In the genomic region with DNA sequence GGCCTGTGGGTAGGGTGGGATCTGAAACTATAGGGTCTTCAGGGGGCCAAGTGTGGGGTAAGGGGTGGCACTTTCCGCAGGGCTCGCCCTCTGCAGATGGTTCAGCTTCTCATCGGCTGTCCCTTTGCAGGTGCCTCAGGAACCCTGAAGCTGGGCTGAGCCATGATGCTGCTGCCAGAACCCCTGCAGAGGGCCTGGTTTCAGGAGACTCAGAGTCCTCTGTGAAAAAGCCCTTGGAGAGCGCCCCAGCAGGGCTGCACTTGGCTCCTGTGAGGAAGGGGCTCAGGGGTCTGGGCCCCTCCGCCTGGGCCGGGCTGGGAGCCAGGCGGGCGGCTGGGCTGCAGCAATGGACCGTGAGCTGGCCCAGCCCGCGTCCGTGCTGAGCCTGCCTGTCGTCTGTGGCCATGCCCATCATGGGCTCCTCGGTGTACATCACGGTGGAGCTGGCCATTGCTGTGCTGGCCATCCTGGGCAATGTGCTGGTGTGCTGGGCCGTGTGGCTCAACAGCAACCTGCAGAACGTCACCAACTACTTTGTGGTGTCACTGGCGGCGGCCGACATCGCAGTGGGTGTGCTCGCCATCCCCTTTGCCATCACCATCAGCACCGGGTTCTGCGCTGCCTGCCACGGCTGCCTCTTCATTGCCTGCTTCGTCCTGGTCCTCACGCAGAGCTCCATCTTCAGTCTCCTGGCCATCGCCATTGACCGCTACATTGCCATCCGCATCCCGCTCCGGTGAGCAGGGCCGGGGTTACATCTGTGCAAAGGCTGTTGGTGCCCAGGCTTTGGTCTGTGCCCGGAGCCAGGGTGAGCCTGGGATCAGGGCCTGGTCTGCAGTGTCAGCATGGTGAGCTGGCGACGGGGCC, we compare ENCODE assay signal across 10 cellular contexts. TPM values are rescaled to one million over a fixed set of nuclear protein-coding genes. Genes with fewer than 3 reads are reported as not detected.
A peak's percentile ranks its signal among the peaks of the same experiment; 100 is the strongest.
DNase-seq lines count a peak whose midpoint lies in the region; ATAC-seq, FAIRE-seq and TF ChIP-seq lines count a peak whose summit lies in the region.
"Had no signal": no experiment of that assay in that cellular context is flagged by ENCODE, and none has a peak within 500 bp of the region (broad histone marks: within the 10 kb centered on the region; RNA-seq: fewer than 3 reads in every experiment).

No MANE protein-coding gene starts in this region.

- peak overlapping the region in 1 of 2 donors; percentile 60 for H3K4me3 Mint-ChIP-seq in CD14-positive monocyte
- H3K4me3 Mint-ChIP-seq in astrocyte (ENCODE audit: unreplicated experiment): no peak overlapping the region
- peak overlapping the region in 8 of 10 donors; percentile 19 to 94 (median 86) for H3K4me3 Mint-ChIP-seq in naive thymus-derived CD8-positive, alpha-beta T cell

- H3K4me1 ChIP-seq in astrocyte (ENCODE audit: insufficient read depth, low read length): peaks cover 34% of the 10 kb centered on the region

- intact Hi-C loops in CD14-positive monocyte (cut with micrococcal nuclease): loop anchor here in 1 of 2 donors (5.0 kb wide), 2 partner anchors 49 to 106 kb away; no protein-coding TSS in a partner anchor

- H3K27ac ChIP-seq in HL-60 (replicated peaks) (peak overlapping the region; percentile 80), astrocyte (ENCODE audit: low read depth, low read length) (no peak overlapping the region)
- H3K27ac ChIP-seq: SK-N-MC had no signal

- POLR2A ChIA-PET in naive thymus-derived CD8-positive, alpha-beta T cell (lab: Charles Lee): interaction anchor here (0.6 to 4.3 kb wide), 5 partner anchors 8 to 121 kb away, joined by 3 to 21 read pairs (median 5); no protein-coding TSS in a partner anchor

- H2AFZ ChIP-seq in astrocyte (ENCODE audit: low read depth, low read length): no peak overlapping the region

- H3K9ac ChIP-seq in astrocyte (ENCODE audit: low read length): no peak overlapping the region

- H3K27ac Mint-ChIP-seq in CD14-positive monocyte (peak overlapping the region; percentile 98 to 100 (median 100)), astrocyte (ENCODE audit: unreplicated experiment) (no peak overlapping the region)
- H3K27ac Mint-ChIP-seq in naive thymus-derived CD8-positive, alpha-beta T cell: peak overlapping the region; percentile 83 to 100 (median 94)

- H3K79me2 ChIP-seq in astrocyte (ENCODE audit: insufficient read depth, low read length): no peaks in the 10 kb centered on the region

- no peak for ATAC-seq in naive thymus-derived CD8-positive, alpha-beta T cell
- ATAC-seq in HG03378 (IDR thresholded peaks at IDR 0.05; ENCODE audit: unreplicated experiment): no peak
- no peak for ATAC-seq in GM21515 (IDR thresholded peaks at IDR 0.05; ENCODE audit: unreplicated experiment)

- H4K20me1 ChIP-seq in astrocyte (ENCODE audit: insufficient read depth, low read length): no peaks in the 10 kb centered on the region

- H3K27me3 Mint-ChIP-seq in CD14-positive monocyte (ENCODE audit: low read depth in 3 of 3) (peaks cover 0 to 2% (median 0%) of the 10 kb centered on the region in 3 donors), astrocyte (ENCODE audit: low read depth, unreplicated experiment) (peaks cover 11% of the 10 kb centered on the region)
- no peaks in the 10 kb centered on the region for H3K27me3 Mint-ChIP-seq in naive thymus-derived CD8-positive, alpha-beta T cell

- H3K4me1 Mint-ChIP-seq in CD14-positive monocyte: peaks cover 88% of the 10 kb centered on the region
- H3K4me1 Mint-ChIP-seq in astrocyte (ENCODE audit: low read depth, unreplicated experiment): peaks cover 15% of the 10 kb centered on the region
- peaks cover 45 to 98% (median 94%) of the 10 kb centered on the region in 4 donors for H3K4me1 Mint-ChIP-seq in naive thymus-derived CD8-positive, alpha-beta T cell

- peaks cover 34 to 46% of the 10 kb centered on the region in 2 donors for H3K36me3 Mint-ChIP-seq in CD14-positive monocyte
- H3K36me3 Mint-ChIP-seq in astrocyte (ENCODE audit: low read depth, unreplicated experiment): peaks cover 2% of the 10 kb centered on the region
- H3K36me3 Mint-ChIP-seq in naive thymus-derived CD8-positive, alpha-beta T cell: peaks cover 0 to 26% (median 0%) of the 10 kb centered on the region in 3 donors

- DNase-seq in CD14-positive monocyte (ENCODE audit: low spot score) (no peak), HL-60 (ENCODE audit: low read depth in 1 of 2, low spot score in 1 of 2) (no peak), astrocyte (ENCODE audit: low read depth) (no peak), cerebellum (ENCODE audit: low spot score) (no peak), nucleus accumbens (lab: John Stamatoyannopoulos, UW) (no peak)
- DNase-seq in naive thymus-derived CD8-positive, alpha-beta T cell: peak in 1 of 10 donors; percentile 48
- DNase-seq: stimulated activated CD4-positive, alpha-beta T cell treated with anti-CD3 and anti-CD28 coated beads, Interleukin-2, amount 100 ng/mL, for 24 hours had no signal

- H3K27me3 ChIP-seq in HL-60 (ENCODE audit: insufficient read depth, poor library complexity, severe bottlenecking): no peaks in the 10 kb centered on the region
- no peaks in the 10 kb centered on the region for H3K27me3 ChIP-seq in astrocyte (ENCODE audit: insufficient read depth, low read length)

- no peak for FAIRE-seq in astrocyte (lab: Jason Lieb, UNC)

- H3K9me3 Mint-ChIP-seq in CD14-positive monocyte (no peaks in the 10 kb centered on the region), astrocyte (ENCODE audit: unreplicated experiment) (no peaks in the 10 kb centered on the region)
- H3K9me3 Mint-ChIP-seq in naive thymus-derived CD8-positive, alpha-beta T cell: no peaks in the 10 kb centered on the region

- no peaks in the 10 kb centered on the region for H3K9me3 ChIP-seq in astrocyte (ENCODE audit: insufficient read depth, low read depth, low read length)

- peak overlapping the region; percentile 58 for H3K4me2 ChIP-seq in astrocyte (ENCODE audit: low read length)

- TF ChIP-seq CTCF in CD14-positive monocyte (IDR thresholded peaks at IDR 0.05) (no peak), HL-60 (IDR thresholded peaks at IDR 0.05; ENCODE audit: insufficient read depth, low read length) (no peak), astrocyte (IDR thresholded peaks at IDR 0.05; ENCODE audit: insufficient read depth, low read depth, low read length) (no peak)

- no peaks in the 10 kb centered on the region for H3K36me3 ChIP-seq in astrocyte (ENCODE audit: insufficient read depth, low read length)

- H3K4me3 ChIP-seq in HL-60 (replicated peaks; ENCODE audit: insufficient read depth, low read length): no peak overlapping the region
- no peak overlapping the region for H3K4me3 ChIP-seq in astrocyte (ENCODE audit: insufficient read depth, low read depth, low read length)
- H3K4me3 ChIP-seq: SK-N-MC had no signal

RNA-seq across cellular contexts. Expression of gene ADORA2A, which starts 5.8 kb away (rescaled TPM):
- 1 to 10 TPM; 5.8 to 6.5 TPM for polyA plus RNA-seq in CD14-positive monocyte
- total RNA-seq in astrocyte (2.2 and 3.9 TPM in 2 replicates), cerebellum (12.9 TPM)
- total RNA-seq in naive thymus-derived CD8-positive, alpha-beta T cell: 10 to 100 TPM; 29.2 to 34.6 TPM
- 100 to 1,000 TPM in 1 of 3 donors, 10 to 100 TPM in 2; 58.7 to 105 (median 80.7) TPM for polyA plus RNA-seq in naive thymus-derived CD8-positive, alpha-beta T cell
